Comparison of ENCODE assay signal across 11 cellular contexts in genomic region chr7:100891555-100891954, GRCh38. TPM values are rescaled to one million over a fixed set of nuclear protein-coding genes. Genes with fewer than 3 reads are reported as not detected.
A peak's percentile ranks its signal among the peaks of the same experiment; 100 is the strongest.
DNase-seq lines count a peak whose midpoint lies in the region; ATAC-seq, FAIRE-seq and TF ChIP-seq lines count a peak whose summit lies in the region.
"Had no signal": no experiment of that assay in that cellular context is flagged by ENCODE, and none has a peak within 500 bp of the region (broad histone marks: within the 10 kb centered on the region; RNA-seq: fewer than 3 reads in every experiment).

No MANE protein-coding gene starts in this region.

- peaks cover 47% of the 10 kb centered on the region for H3K4me1 ChIP-seq in CD8-positive, alpha-beta T cell (ENCODE audit: insufficient read depth, low read length)
- H3K4me1 ChIP-seq in HUES6 (ENCODE audit: control insufficient read depth, insufficient read depth, low read length) (peaks cover 44% of the 10 kb centered on the region), mammary epithelial cell (ENCODE audit: insufficient read depth, low read length) (peaks cover 41% of the 10 kb centered on the region)

- H3K27ac ChIP-seq in CD8-positive, alpha-beta T cell (ENCODE audit: low read depth, low read length), result no peak overlapping the region
- H3K27ac ChIP-seq in HUES6 (ENCODE audit: low read depth, low read length) (peak overlapping the region; percentile 44; the same call in 1 of the 2 replicates), mammary epithelial cell (ENCODE audit: insufficient read depth, low read depth, low read length) (no peak overlapping the region)

- no peak for TF ChIP-seq POLR2A in GM12892 (IDR thresholded peaks at IDR 0.05; ENCODE audit: low read depth, low read length)

- H2AFZ ChIP-seq in mammary epithelial cell (ENCODE audit: low read depth, low read length), result no peak overlapping the region

- peak overlapping the region; percentile 97 for H3K4me2 ChIP-seq in mammary epithelial cell (ENCODE audit: insufficient read depth, low read depth, low read length)

- H3K9ac ChIP-seq in HUES6 (ENCODE audit: low read length), result peak overlapping the region; percentile 86
- no peak overlapping the region for H3K9ac ChIP-seq in mammary epithelial cell (ENCODE audit: insufficient read depth, low read length)

- no peak overlapping the region for H3K4me3 ChIP-seq in CD8-positive, alpha-beta T cell (ENCODE audit: low read depth, low read length)
- H3K4me3 ChIP-seq in HUES6 (ENCODE audit: low read depth, low read length) (peak overlapping the region; percentile 66), mammary epithelial cell (replicated peaks in 1 of 3; ENCODE audit: insufficient read depth in 1 of 3, low read depth in 2 of 3, low read length in 3 of 3) (no peak overlapping the region)

- H3K4me3 Mint-ChIP-seq in CD8-positive, alpha-beta T cell, result peak overlapping the region; percentile 71
- peak overlapping the region; percentile 47 to 88 (median 70) for H3K4me3 Mint-ChIP-seq in naive B cell

- intact Hi-C loops in CD8-positive, alpha-beta T cell (cut with DNase I, micrococcal nuclease), result loop anchor here in 1 of 2 experiments (2.0 to 10.0 kb wide), 2 partner anchors 283 to 353 kb away; partner anchors contain the start of gene FIS1
- intact Hi-C loops in mammary epithelial cell (cut with micrococcal nuclease), result no loop called here

- CTCF ChIA-PET in CD8-positive, alpha-beta T cell (lab: Charles Lee), result interaction anchor here (0.9 to 1.0 kb wide), 2 partner anchors 167 to 168 kb away, joined by 3 read pairs; no protein-coding TSS in a partner anchor
- CTCF ChIA-PET in mammary epithelial cell (lab: Charles Lee; ENCODE audit: low non-redundant PET), result interaction anchor here (0.6 kb wide), 2 partner anchors 168 to 186 kb away, joined by 8 to 9 read pairs; partner anchors contain the start of gene POP7

- DNase-seq in CD8-positive, alpha-beta T cell, result no peak
- DNase-seq in mammary epithelial cell (peak; percentile 83), naive B cell (no peak), GM12892 (ENCODE audit: insufficient read length) (no peak), DMS153 treated with DMSO at 0.1 percent for 48 hours (lab: John Stamatoyannopoulos, UW; ENCODE audit: unreplicated experiment) (no peak), NCI-H82 treated with DMSO at 0.1 percent for 48 hours (lab: John Stamatoyannopoulos, UW; ENCODE audit: unreplicated experiment) (no peak), DMS153 (lab: John Stamatoyannopoulos, UW) (no peak)
- DNase-seq: activated CD8-positive, alpha-beta memory T cell treated with anti-CD3 and anti-CD28 coated beads, Interleukin-2, amount 50 U/mL, for 4 hours; NCI-H1105; stimulated activated CD4-positive, alpha-beta T cell treated with anti-CD3 and anti-CD28 coated beads, Interleukin-2, amount 100 ng/mL, for 48 hours had no signal

- no peaks in the 10 kb centered on the region for H3K9me3 ChIP-seq in CD8-positive, alpha-beta T cell (ENCODE audit: low read length)
- no peaks in the 10 kb centered on the region for H3K9me3 ChIP-seq in HUES6 (ENCODE audit: control insufficient read depth, insufficient read depth, low read depth, low read length)
- H3K9me3 ChIP-seq in mammary epithelial cell (replicated peaks; ENCODE audit: insufficient read depth, low read length), result no peaks in the 10 kb centered on the region

- H3K9me3 Mint-ChIP-seq in CD8-positive, alpha-beta T cell, result no peaks in the 10 kb centered on the region
- H3K9me3 Mint-ChIP-seq in naive B cell, result peaks cover 0 to 2% (median 0%) of the 10 kb centered on the region in 7 donors

- H3K4me1 Mint-ChIP-seq in CD8-positive, alpha-beta T cell (ENCODE audit: low read depth), result peaks cover 43% of the 10 kb centered on the region
- H3K4me1 Mint-ChIP-seq in naive B cell, result peaks cover 50 to 55% (median 50%) of the 10 kb centered on the region in 3 donors

- no peak for ATAC-seq in CD8-positive, alpha-beta T cell
- ATAC-seq in naive B cell (ENCODE audit: low read depth in 2 of 2), result no peak

- 57% methylated on average over 4 of the region's 4 CpGs for WGBS in mammary epithelial cell (ENCODE audit: low coverage, missing lambda C conversion rate)

- peaks cover 20% of the 10 kb centered on the region for H3K27me3 Mint-ChIP-seq in CD8-positive, alpha-beta T cell (ENCODE audit: low read depth)
- peaks cover 15 to 57% (median 51%) of the 10 kb centered on the region in 3 donors for H3K27me3 Mint-ChIP-seq in naive B cell

- FAIRE-seq in GM12892 (lab: Jason Lieb, UNC), result no peak

- no peak for TF ChIP-seq CTCF in CD8-positive, alpha-beta T cell (IDR thresholded peaks at IDR 0.05)
- no peak for TF ChIP-seq CTCF in mammary epithelial cell (conservative IDR thresholded peaks at IDR 0.05 in 1 of 2, IDR thresholded peaks at IDR 0.05 in 1 of 2; ENCODE audit: extremely low read depth in 1 of 2, insufficient read depth in 1 of 2, low read depth in 1 of 2, low read length in 2 of 2)

- H3K27ac Mint-ChIP-seq in CD8-positive, alpha-beta T cell, result peak overlapping the region; percentile 78
- H3K27ac Mint-ChIP-seq in naive B cell, result no peak overlapping the region

- H4K20me1 ChIP-seq in mammary epithelial cell (ENCODE audit: insufficient read depth, low read length), result no peaks in the 10 kb centered on the region

- peaks cover 21% of the 10 kb centered on the region for H3K36me3 Mint-ChIP-seq in CD8-positive, alpha-beta T cell
- peaks cover 4 to 22% of the 10 kb centered on the region in 2 donors for H3K36me3 Mint-ChIP-seq in naive B cell

- in situ Hi-C loops in mammary epithelial cell (cut with MboI; ENCODE audit: low sequenced_read_pairs in 2 of 2), result loop anchor here (10.0 to 25.0 kb wide), 2 partner anchors 383 to 396 kb away; no protein-coding TSS in a partner anchor

- POLR2A ChIA-PET in CD8-positive, alpha-beta T cell (lab: Charles Lee), result interaction anchor here (7.8 kb wide), 1 partner anchor 17 kb away, joined by 106 read pairs; the partner anchor contains the start of gene SRRT

- no TSS peak for BruUV-seq in mammary epithelial cell (replicated peaks; lab: Mats Ljungman, UMichigan)

- H3K27me3 ChIP-seq in CD8-positive, alpha-beta T cell (ENCODE audit: insufficient read depth, low read length), result peaks cover 7% of the 10 kb centered on the region
- H3K27me3 ChIP-seq in HUES6 (ENCODE audit: control insufficient read depth, insufficient read depth, low read length) (peaks cover 14% of the 10 kb centered on the region), mammary epithelial cell (ENCODE audit: insufficient read depth, low read length) (peaks cover 12% of the 10 kb centered on the region)

- H3K79me2 ChIP-seq in mammary epithelial cell (ENCODE audit: insufficient read depth, low read length), result peaks cover 29% of the 10 kb centered on the region

- dilution Hi-C loops in mammary epithelial cell (cut with HindIII; ENCODE audit: low sequenced_read_pairs), result no loop called here

- peaks cover 8% of the 10 kb centered on the region for H3K36me3 ChIP-seq in CD8-positive, alpha-beta T cell (ENCODE audit: insufficient read depth, low read length)
- H3K36me3 ChIP-seq in HUES6 (ENCODE audit: control insufficient read depth, insufficient read depth, low read length) (peaks cover 28% of the 10 kb centered on the region), mammary epithelial cell (ENCODE audit: insufficient read depth, low read length) (peaks cover 13% of the 10 kb centered on the region)

RNA-seq across cellular contexts. Expression of gene UFSP1, which starts 2.0 kb away (rescaled TPM):
- 1 to 10 TPM; 2.1 TPM for total RNA-seq in CD8-positive, alpha-beta T cell
- 1 to 10 TPM; 2.0 to 3.7 TPM for total RNA-seq in mammary epithelial cell
- polyA plus RNA-seq in mammary epithelial cell (1.1 TPM), naive B cell (ENCODE audit: low read depth in 6 of 6) (1 to 10 TPM in 3 of 6 donors, under 1 TPM in 2, not detected in 1; 0.34 to 2.5 (median 1.7) TPM)
- polyA minus RNA-seq in mammary epithelial cell, result 4.2 TPM
- 0.74 TPM for polyA plus RNA-seq in GM12892 (2012; ENCODE audit: missing spikeins)

RNA-seq across cellular contexts. Expression of gene ACHE, which starts 4.1 kb away (rescaled TPM):
- 1 to 10 TPM; 7.7 to 9.1 TPM for total RNA-seq in CD8-positive, alpha-beta T cell
- under 1 TPM; 0.14 to 0.17 TPM for total RNA-seq in mammary epithelial cell
- polyA plus RNA-seq in mammary epithelial cell, result 0.07 TPM
- not detected for polyA minus RNA-seq in mammary epithelial cell
- under 1 TPM in 2 of 6 donors, not detected in 4; 0.55 to 0.92 TPM for polyA plus RNA-seq in naive B cell (ENCODE audit: low read depth in 6 of 6)
- polyA plus RNA-seq in GM12892 (2012; ENCODE audit: missing spikeins), result 0.95 TPM

RNA-seq across cellular contexts. Expression of gene SRRT, which starts 16.7 kb away (rescaled TPM):
- total RNA-seq in CD8-positive, alpha-beta T cell, result 100 to 1,000 TPM; 491 to 496 TPM
- 100 to 1,000 TPM in 1 of 2 donors, 10 to 100 TPM in 1; 29.5 to 127 TPM for total RNA-seq in mammary epithelial cell
- polyA plus RNA-seq in mammary epithelial cell (57.6 TPM), naive B cell (ENCODE audit: low read depth in 6 of 6) (10 to 100 TPM; 17.5 to 79.0 (median 46.0) TPM)
- polyA minus RNA-seq in mammary epithelial cell, result 127 TPM
- polyA plus RNA-seq in GM12892 (2012; ENCODE audit: missing spikeins), result 88.0 TPM

RNA-seq across cellular contexts. Expression of gene TRIP6, which starts 24.4 kb away (rescaled TPM):
- 1 to 10 TPM; 3.9 to 4.1 TPM for total RNA-seq in CD8-positive, alpha-beta T cell
- total RNA-seq in mammary epithelial cell, result 100 to 1,000 TPM in 1 of 2 donors, 10 to 100 TPM in 1; 56.3 to 129 TPM
- polyA plus RNA-seq in mammary epithelial cell (125 TPM), naive B cell (ENCODE audit: low read depth in 6 of 6) (1 to 10 TPM; 2.1 to 5.7 (median 3.4) TPM)
- 66.4 TPM for polyA minus RNA-seq in mammary epithelial cell
- polyA plus RNA-seq in GM12892 (2012; ENCODE audit: missing spikeins), result 20.9 TPM

RNA-seq across cellular contexts. Expression of gene SLC12A9, which starts 39.0 kb away (rescaled TPM):
- total RNA-seq in CD8-positive, alpha-beta T cell, result 10 to 100 TPM; 23.4 to 26.6 TPM
- 10 to 100 TPM; 11.7 to 31.0 TPM for total RNA-seq in mammary epithelial cell
- polyA plus RNA-seq in mammary epithelial cell (11.5 TPM), naive B cell (ENCODE audit: low read depth in 6 of 6) (10 to 100 TPM in 4 of 6 donors, 1 to 10 TPM in 2; 7.8 to 13.1 (median 11.5) TPM)
- 18.6 TPM for polyA minus RNA-seq in mammary epithelial cell
- 8.4 TPM for polyA plus RNA-seq in GM12892 (2012; ENCODE audit: missing spikeins)

Comparison
In these comparisons a context has a peak if more than half of its experiments do, and no peak if none do; other contexts are left out.
1. RNA of gene ACHE, which starts 4.1 kb away (total RNA-seq): 7.7 to 9.1 TPM in CD8-positive, alpha-beta T cell; 0.14 to 0.17 TPM in mammary epithelial cell; every median in the first group is over 4 times any median in the second.